26 cellular contexts compared by ENCODE assay signal in the genomic region with DNA sequence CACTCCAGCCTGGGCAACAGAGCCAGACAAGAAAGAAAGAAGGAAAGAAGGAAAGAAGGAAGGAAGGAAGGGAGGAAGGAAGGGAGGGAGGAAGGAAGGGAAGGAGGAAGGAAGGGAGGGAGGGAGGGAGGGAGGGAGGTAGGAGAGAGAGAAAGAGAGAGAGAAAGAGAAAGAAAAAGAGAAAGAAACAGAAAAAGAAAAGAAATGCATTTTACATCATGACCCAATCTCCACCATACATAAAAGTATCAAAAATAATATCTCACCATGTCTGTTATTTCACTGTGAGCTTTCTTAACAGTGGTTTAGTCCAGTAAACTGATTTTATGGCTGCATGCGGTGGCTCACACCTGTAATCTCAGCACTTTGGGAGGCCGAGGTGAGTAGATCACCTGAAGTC.
A peak's percentile ranks its signal among the peaks of the same experiment; 100 is the strongest.
DNase-seq lines count a peak whose midpoint lies in the region; ATAC-seq and TF ChIP-seq lines count a peak whose summit lies in the region.
"Had no signal": no experiment of that assay in that cellular context is flagged by ENCODE, and none has a peak within 500 bp of the region (broad histone marks: within the 10 kb centered on the region; RNA-seq: fewer than 3 reads in every experiment).

No MANE protein-coding gene starts in this region.

- DNase-seq in T-helper 1 cell (no peak), T-helper 17 cell (no peak), endothelial cell (ENCODE audit: low spot score) (no peak), middle frontal gyrus (ENCODE audit: extremely low spot score, low spot score) (no peak), NOMO-1 treated with dmso at 0.1 percent for 144 hours (lab: John Stamatoyannopoulos, UW; ENCODE audit: unreplicated experiment) (no peak)
- DNase-seq: activated CD4-positive, alpha-beta T cell treated with anti-CD3 and anti-CD28 coated beads, Interleukin-2, amount 50 U/mL, for 48 hours; AML-193; amniotic stem cell; cortex of kidney; EL; NCI-H187 treated with DMSO at 0.1 percent for 48 hours; NCI-H345; NCI-H82; PC-9; retina; SHP77 treated with DMSO at 0.1 percent for 48 hours; stimulated activated CD4-positive, alpha-beta T cell treated with anti-CD3 and anti-CD28 coated beads, Interleukin-4, amount 100 ng/mL, for 1 hour; trophoblast cell had no signal

- H3K27me3 Mint-ChIP-seq in T-helper 1 cell treated with Interleukin-12 subunit alpha and Interleukin-12 subunit beta and Interleukin-4 antibody, amounts not matched to agents 30 μg/mL and 1 μg/mL, for 36 hours (ENCODE audit: low read depth): no peaks in the 10 kb centered on the region
- H3K27me3 Mint-ChIP-seq in T-helper 17 cell: no peaks in the 10 kb centered on the region
- H3K27me3 Mint-ChIP-seq in endothelial cell (ENCODE audit: unreplicated experiment): peaks cover 3% of the 10 kb centered on the region

- peaks cover 12 to 38% (median 18%) of the 10 kb centered on the region in 11 experiments; a peak in 21 of 22 replicates for H3K36me3 ChIP-seq in BLaER1 treated with 17β-estradiol and CSF1 and Interleukin-3, amounts not matched to agents 10 nM and 100 nM
- H3K36me3 ChIP-seq: breast epithelium had no signal

- H3K4me1 Mint-ChIP-seq in T-helper 1 cell treated with Interleukin-12 subunit alpha and Interleukin-12 subunit beta and Interleukin-4 antibody, amounts not matched to agents 30 μg/mL and 1 μg/mL, for 36 hours (ENCODE audit: low read depth): peaks cover 66% of the 10 kb centered on the region
- H3K4me1 Mint-ChIP-seq in T-helper 17 cell: peaks cover 73% of the 10 kb centered on the region
- peaks cover 47% of the 10 kb centered on the region for H3K4me1 Mint-ChIP-seq in endothelial cell (ENCODE audit: unreplicated experiment)

- no peak for ATAC-seq in T-helper 17 cell
- ATAC-seq in HG03521 (IDR thresholded peaks at IDR 0.05; ENCODE audit: unreplicated experiment): no peak
- ATAC-seq: GM23338 had no signal

- TF ChIP-seq CTCF in endothelial cell (IDR thresholded peaks at IDR 0.05; ENCODE audit: unreplicated experiment): no peak

- H3K9me3 ChIP-seq in BLaER1 treated with 17β-estradiol and CSF1 and Interleukin-3, amounts not matched to agents 10 nM and 100 nM (replicated peaks in 1 of 11): no peaks in the 10 kb centered on the region
- H3K9me3 ChIP-seq in T-helper 17 cell (ENCODE audit: control insufficient read depth, low read length, poor library complexity, severe bottlenecking): no peaks in the 10 kb centered on the region
- H3K9me3 ChIP-seq: breast epithelium had no signal

- H3K4me3 Mint-ChIP-seq in T-helper 1 cell treated with Interleukin-12 subunit alpha and Interleukin-12 subunit beta and Interleukin-4 antibody, amounts not matched to agents 30 μg/mL and 1 μg/mL, for 36 hours: no peak overlapping the region
- H3K4me3 Mint-ChIP-seq in T-helper 17 cell (peak overlapping the region; percentile 70), endothelial cell (ENCODE audit: unreplicated experiment) (no peak overlapping the region)
- H3K4me3 Mint-ChIP-seq: GM23338 had no signal

- peaks cover 27% of the 10 kb centered on the region for H3K36me3 Mint-ChIP-seq in T-helper 1 cell treated with Interleukin-12 subunit alpha and Interleukin-12 subunit beta and Interleukin-4 antibody, amounts not matched to agents 30 μg/mL and 1 μg/mL, for 36 hours (ENCODE audit: low read depth)
- peaks cover 6% of the 10 kb centered on the region for H3K36me3 Mint-ChIP-seq in T-helper 17 cell (ENCODE audit: low read depth)
- H3K36me3 Mint-ChIP-seq in endothelial cell (ENCODE audit: low read depth, unreplicated experiment): no peaks in the 10 kb centered on the region

- H3K27ac Mint-ChIP-seq in T-helper 1 cell treated with Interleukin-12 subunit alpha and Interleukin-12 subunit beta and Interleukin-4 antibody, amounts not matched to agents 30 μg/mL and 1 μg/mL, for 36 hours: peak overlapping the region; percentile 7
- H3K27ac Mint-ChIP-seq in T-helper 17 cell: peak overlapping the region; percentile 83
- peak overlapping the region; percentile 42 for H3K27ac Mint-ChIP-seq in endothelial cell (ENCODE audit: unreplicated experiment)
- H3K27ac Mint-ChIP-seq: GM23338 had no signal

- H3K27me3 ChIP-seq in BLaER1 treated with 17β-estradiol and CSF1 and Interleukin-3, amounts not matched to agents 10 nM and 100 nM: no peaks in the 10 kb centered on the region
- H3K27me3 ChIP-seq: breast epithelium had no signal

- no peak overlapping the region for H3K9ac ChIP-seq in BLaER1 treated with 17β-estradiol and CSF1 and Interleukin-3, amounts not matched to agents 10 nM and 100 nM

- peaks cover 0 to 100% (median 47%) of the 10 kb centered on the region in 11 experiments; a peak in 13 of 22 replicates for H4K20me1 ChIP-seq in BLaER1 treated with 17β-estradiol and CSF1 and Interleukin-3, amounts not matched to agents 10 nM and 100 nM

- H3K4me3 ChIP-seq in BLaER1 treated with 17β-estradiol and CSF1 and Interleukin-3, amounts not matched to agents 10 nM and 100 nM: no peak overlapping the region
- H3K4me3 ChIP-seq: breast epithelium, GM23338, lung, PC-9 had no signal

- H3K9me3 Mint-ChIP-seq in T-helper 1 cell treated with Interleukin-12 subunit alpha and Interleukin-12 subunit beta and Interleukin-4 antibody, amounts not matched to agents 30 μg/mL and 1 μg/mL, for 36 hours: no peaks in the 10 kb centered on the region
- H3K9me3 Mint-ChIP-seq in endothelial cell (ENCODE audit: unreplicated experiment): no peaks in the 10 kb centered on the region
- H3K9me3 Mint-ChIP-seq: GM23338 had no signal

- H3K4me1 ChIP-seq in BLaER1 treated with 17β-estradiol and CSF1 and Interleukin-3, amounts not matched to agents 10 nM and 100 nM: peaks cover 86 to 97% (median 91%) of the 10 kb centered on the region in 10 experiments

- H3K4me2 ChIP-seq in BLaER1 treated with 17β-estradiol and CSF1 and Interleukin-3, amounts not matched to agents 10 nM and 100 nM: peak overlapping the region; percentile 36 to 97 (median 55); a peak in 21 of 22 replicates
- H3K4me2 ChIP-seq: GM23338, PC-9 had no signal

- peak overlapping the region in 2 of 11 experiments; percentile 23 to 84; a peak in 2 of 22 replicates for H3K27ac ChIP-seq in BLaER1 treated with 17β-estradiol and CSF1 and Interleukin-3, amounts not matched to agents 10 nM and 100 nM
- H3K27ac ChIP-seq: 22Rv1, breast epithelium, PC-9, VCaP had no signal

Comparison
In these comparisons a context has a peak if more than half of its experiments do, and no peak if none do; other contexts are left out.
1. H3K27ac Mint-ChIP-seq: peak in every context shown above with its lines; median percentile 83 in T-helper 17 cell; 42 in endothelial cell; 7 in T-helper 1 cell treated with Interleukin-12 subunit alpha and Interleukin-12 subunit beta and Interleukin-4 antibody, amounts not matched to agents 30 μg/mL and 1 μg/mL, for 36 hours.